In genomic region chr3:31213869-31214486, GRCh38 we compare ENCODE assay signal across 9 cellular contexts.
DNase-seq lines count a peak whose midpoint lies in the region; ATAC-seq lines count a peak whose summit lies in the region.
"Had no signal": no experiment of that assay in that cellular context is flagged by ENCODE, and none has a peak within 500 bp of the region (broad histone marks: within the 10 kb centered on the region; RNA-seq: fewer than 3 reads in every experiment).

No MANE protein-coding gene starts in this region.

- H3K27ac ChIP-seq in right cardiac atrium (ENCODE audit: low read length): no peak overlapping the region

- peak; percentile 71 for ATAC-seq in GM18499 (IDR thresholded peaks at IDR 0.05; ENCODE audit: insufficient read depth, unreplicated experiment)
- ATAC-seq in GM21529 (IDR thresholded peaks at IDR 0.05; ENCODE audit: unreplicated experiment): peak; percentile 67
- ATAC-seq in GM19023 (IDR thresholded peaks at IDR 0.05; ENCODE audit: unreplicated experiment): no peak
- no peak for ATAC-seq in right cardiac atrium

- DNase-seq in LoVo (ENCODE audit: low spot score) (peak; percentile 76), dermis blood vessel endothelial cell (peak; percentile 39), DMS79 (lab: John Stamatoyannopoulos, UW) (no peak), right cardiac atrium (no peak), cerebellum (ENCODE audit: low spot score) (no peak)
- DNase-seq: NCI-H2227 treated with DMSO at 0.1 percent for 48 hours had no signal

- intact Hi-C loops in right cardiac atrium (cut with DNase I): no loop called here

- no peak overlapping the region for H3K4me3 ChIP-seq in right cardiac atrium (ENCODE audit: low read length)

- no peaks in the 10 kb centered on the region for H3K4me1 ChIP-seq in right cardiac atrium (ENCODE audit: control insufficient read depth, insufficient read depth, low read length)

- WGBS in right cardiac atrium: 76% methylated on average over 7 of the region's 7 CpGs

- no peaks in the 10 kb centered on the region for H3K9me3 ChIP-seq in right cardiac atrium (ENCODE audit: control insufficient read depth, low read length)

- no peaks in the 10 kb centered on the region for H3K27me3 ChIP-seq in right cardiac atrium (ENCODE audit: control insufficient read depth, insufficient read depth)

Comparison
In these comparisons a context has a peak if more than half of its experiments do, and no peak if none do; other contexts are left out.
1. ATAC-seq: peak in GM18499 (single experiment) and GM21529 (single experiment); none in GM19023 (single experiment) and right cardiac atrium (0 of 2).
2. DNase-seq: peak in LoVo (single experiment) and dermis blood vessel endothelial cell (single experiment); none in DMS79 (single experiment), right cardiac atrium (0 of 3) and cerebellum (single experiment).